In the genomic region with DNA sequence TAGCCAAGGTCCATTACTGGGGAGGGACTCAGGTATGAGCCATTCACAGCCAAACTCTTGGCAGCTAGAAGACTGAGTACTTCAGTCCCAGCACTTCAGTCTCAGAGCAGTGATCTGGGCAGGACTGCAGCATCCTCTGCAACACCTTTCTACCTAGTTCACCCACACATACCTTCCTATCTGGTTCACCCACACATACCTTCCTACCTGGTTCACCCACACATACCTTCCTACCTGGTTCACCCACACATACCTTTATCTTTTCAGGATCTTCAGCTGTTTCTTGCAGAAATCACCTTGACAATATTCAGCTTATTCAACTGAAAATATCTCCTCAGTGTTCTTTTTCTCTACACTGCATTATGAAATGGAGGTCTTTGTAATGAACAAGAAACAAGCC, we compare ENCODE assay signal across 15 cellular contexts.
"Had no signal": no experiment of that assay in that cellular context is flagged by ENCODE, and none has a peak within 500 bp of the region (broad histone marks: within the 10 kb centered on the region; RNA-seq: fewer than 3 reads in every experiment).

No MANE protein-coding gene starts in this region.

- H3K27me3 ChIP-seq: ascending aorta had no signal

- H3K27ac ChIP-seq: ascending aorta had no signal

- H3K36me3 Mint-ChIP-seq: activated naive CD4-positive, alpha-beta T cell treated with anti-CD3 and anti-CD28 coated beads, Interleukin-2, amount 50 U/mL, for 24 hours; memory B cell; naive thymus-derived CD4-positive, alpha-beta T cell; stimulated activated memory B cell treated with anti-CD40 and anti-IgM and Interleukin-4, amounts not matched to agents 10 μg/mL and 1 μg/mL and 100 μg/mL, for 72 hours; T-cell had no signal

- H3K9me3 ChIP-seq: ascending aorta had no signal

- H3K27me3 Mint-ChIP-seq: activated CD4-positive, alpha-beta T cell treated with anti-CD3 and anti-CD28 coated beads for 36 hours; activated naive CD4-positive, alpha-beta T cell treated with anti-CD3 and anti-CD28 coated beads, Interleukin-2, amount 50 U/mL, for 24 hours; memory B cell; naive thymus-derived CD4-positive, alpha-beta T cell; stimulated activated memory B cell treated with anti-CD40 and anti-IgM and Interleukin-4, amounts not matched to agents 10 μg/mL and 1 μg/mL and 100 μg/mL, for 72 hours had no signal

- H3K4me3 Mint-ChIP-seq: activated CD4-positive, alpha-beta T cell treated with anti-CD3 and anti-CD28 coated beads for 36 hours; activated naive CD4-positive, alpha-beta T cell treated with anti-CD3 and anti-CD28 coated beads, Interleukin-2, amount 50 U/mL, for 24 hours; memory B cell; naive thymus-derived CD4-positive, alpha-beta T cell; stimulated activated memory B cell treated with anti-CD40 and anti-IgM and Interleukin-4, amounts not matched to agents 10 μg/mL and 1 μg/mL and 100 μg/mL, for 72 hours; T-cell; WTC11 had no signal

- H3K9me3 Mint-ChIP-seq: activated naive CD4-positive, alpha-beta T cell treated with anti-CD3 and anti-CD28 coated beads, Interleukin-2, amount 50 U/mL, for 24 hours; memory B cell; stimulated activated memory B cell treated with anti-CD40 and anti-IgM and Interleukin-4, amounts not matched to agents 10 μg/mL and 1 μg/mL and 100 μg/mL, for 72 hours; T-cell had no signal

- FAIRE-seq: kidney, urothelium cell line had no signal

- H3K4me1 ChIP-seq: ascending aorta had no signal

- H3K4me3 ChIP-seq: ascending aorta had no signal

- H3K4me1 Mint-ChIP-seq: activated CD4-positive, alpha-beta T cell treated with anti-CD3 and anti-CD28 coated beads for 36 hours; activated naive CD4-positive, alpha-beta T cell treated with anti-CD3 and anti-CD28 coated beads, Interleukin-2, amount 50 U/mL, for 24 hours; naive thymus-derived CD4-positive, alpha-beta T cell; T-cell had no signal

- H3K27ac Mint-ChIP-seq: activated CD4-positive, alpha-beta T cell treated with anti-CD3 and anti-CD28 coated beads for 36 hours; activated naive CD4-positive, alpha-beta T cell treated with anti-CD3 and anti-CD28 coated beads, Interleukin-2, amount 50 U/mL, for 24 hours; memory B cell; naive thymus-derived CD4-positive, alpha-beta T cell; stimulated activated memory B cell treated with anti-CD40 and anti-IgM and Interleukin-4, amounts not matched to agents 10 μg/mL and 1 μg/mL and 100 μg/mL, for 72 hours; T-cell; WTC11 had no signal

- DNase-seq: activated CD4-positive, alpha-beta T cell treated with anti-CD3 and anti-CD28 coated beads for 36 hours; activated CD4-positive, alpha-beta T cell treated with anti-CD3 and anti-CD28 coated beads, Interleukin-2, amount 50 U/mL, for 48 hours; activated gamma-delta T cell; foreskin melanocyte; kidney; left ventricle myocardium superior; naive thymus-derived CD4-positive, alpha-beta T cell; stimulated activated CD4-positive, alpha-beta T cell treated with anti-CD3 and anti-CD28 coated beads, Interleukin-4, amount 100 ng/mL, for 24 hours; T-cell had no signal

- H3K36me3 ChIP-seq: ascending aorta had no signal
